18 cellular contexts compared by ENCODE assay signal in the genomic region with DNA sequence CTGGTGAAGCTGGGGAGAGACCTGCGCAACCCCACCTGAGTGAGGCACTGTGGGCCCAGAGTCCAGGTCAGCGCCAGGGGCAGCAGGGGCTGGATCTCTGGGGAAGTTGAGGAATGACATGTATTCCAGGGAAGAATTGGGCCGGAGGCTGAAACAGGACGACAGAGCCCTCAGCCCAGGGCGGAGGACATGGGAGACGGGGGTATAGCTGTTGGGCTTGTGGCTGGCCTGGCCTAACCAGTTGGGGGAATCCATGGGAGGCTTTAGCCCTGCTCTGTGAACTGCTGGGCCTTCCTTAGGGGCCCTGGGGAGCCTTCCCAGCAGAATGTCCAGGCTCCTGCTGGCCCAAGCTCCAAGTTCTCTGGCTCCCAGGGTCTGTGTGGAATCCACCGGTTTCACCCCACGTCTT. TPM values are rescaled to one million over a fixed set of nuclear protein-coding genes. Genes with fewer than 3 reads are reported as not detected.
A peak's percentile ranks its signal among the peaks of the same experiment; 100 is the strongest.
DNase-seq lines count a peak whose midpoint lies in the region; ATAC-seq and TF ChIP-seq lines count a peak whose summit lies in the region.
"Had no signal": no experiment of that assay in that cellular context is flagged by ENCODE, and none has a peak within 500 bp of the region (broad histone marks: within the 10 kb centered on the region; RNA-seq: fewer than 3 reads in every experiment).

No MANE protein-coding gene starts in this region.

- no peak for TF ChIP-seq POLR2A in spleen (IDR thresholded peaks at IDR 0.05)

- 88 to 89% methylated on average over 8 of the region's 8 CpGs for WGBS in heart right ventricle, 2 donors
- WGBS in spleen, 5 donors: 73 to 92% (median 91%) methylated on average over 7 to 8 of the region's 8 CpGs

- DNase-seq in Right ventricle myocardium superior (peak; percentile 37), heart right ventricle (no peak), WERI-Rb-1 (no peak), mesothelial cell of epicardium (ENCODE audit: low spot score in 2 of 2, unreplicated experiment in 2 of 2) (no peak), spleen (peak; percentile 47), GDM1 (lab: John Stamatoyannopoulos, UW) (no peak)
- no peak for DNase-seq in stimulated activated CD8-positive, alpha-beta memory T cell treated with anti-CD3 and anti-CD28 coated beads, Interleukin-4, amount 100 ng/mL, for 48 hours
- no peak for DNase-seq in activated T-cell treated with anti-CD3 and anti-CD28 coated beads, Interleukin-2, amount 50 U/mL, for 4 hours
- DNase-seq: activated CD4-positive, CD25-positive, alpha-beta regulatory T cell; DMS153; GM23248; mammary epithelial cell; SIG-M5 had no signal

- H3K4me1 ChIP-seq in heart right ventricle (no peaks in the 10 kb centered on the region), spleen (no peaks in the 10 kb centered on the region)
- H3K4me1 ChIP-seq: gastroesophageal sphincter, upper lobe of left lung had no signal

- peaks cover 58% of the 10 kb centered on the region for H3K4me1 Mint-ChIP-seq in mesothelial cell of epicardium
- H3K4me1 Mint-ChIP-seq in activated T-cell treated with anti-CD3 and anti-CD28 coated beads, Interleukin-2, amount 50 U/mL, for 4 hours (ENCODE audit: low read depth): no peaks in the 10 kb centered on the region
- H3K4me1 Mint-ChIP-seq: B cell had no signal

- H3K4me3 ChIP-seq in heart right ventricle: no peak overlapping the region
- H3K4me3 ChIP-seq in WERI-Rb-1 (ENCODE audit: low read depth, low read length): no peak overlapping the region
- H3K4me3 ChIP-seq in spleen: no peak overlapping the region
- H3K4me3 ChIP-seq: dorsolateral prefrontal cortex, gastroesophageal sphincter, GM23248, upper lobe of left lung had no signal

- H3K27ac ChIP-seq in heart right ventricle: no peak overlapping the region
- peak overlapping the region; percentile 65 for H3K27ac ChIP-seq in WERI-Rb-1
- H3K27ac ChIP-seq in spleen: no peak overlapping the region
- H3K27ac ChIP-seq: dorsolateral prefrontal cortex, gastroesophageal sphincter, GM23248, upper lobe of left lung had no signal

- no peaks in the 10 kb centered on the region for H3K9me3 ChIP-seq in heart right ventricle
- H3K9me3 ChIP-seq in WERI-Rb-1 (ENCODE audit: severe bottlenecking): no peaks in the 10 kb centered on the region
- peaks cover 0 to 5% (median 0%) of the 10 kb centered on the region in 8 donors for H3K9me3 ChIP-seq in spleen
- H3K9me3 ChIP-seq: gastroesophageal sphincter, upper lobe of left lung had no signal

- no peaks in the 10 kb centered on the region for H3K27me3 ChIP-seq in heart right ventricle
- no peaks in the 10 kb centered on the region for H3K27me3 ChIP-seq in WERI-Rb-1 (ENCODE audit: insufficient read depth, low read depth, severe bottlenecking)
- no peaks in the 10 kb centered on the region for H3K27me3 ChIP-seq in spleen (replicated peaks in 1 of 7)
- H3K27me3 ChIP-seq: dorsolateral prefrontal cortex, gastroesophageal sphincter, upper lobe of left lung had no signal

- H3K9me3 Mint-ChIP-seq in mesothelial cell of epicardium: no peaks in the 10 kb centered on the region
- no peaks in the 10 kb centered on the region for H3K9me3 Mint-ChIP-seq in activated T-cell treated with anti-CD3 and anti-CD28 coated beads, Interleukin-2, amount 50 U/mL, for 4 hours

- peak overlapping the region; percentile 93 for H3K27ac Mint-ChIP-seq in mesothelial cell of epicardium
- H3K27ac Mint-ChIP-seq: activated T-helper 1 cell treated with anti-CD3 and anti-CD28 coated beads, Interleukin-12 subunit alpha, Interleukin-12 subunit beta, Interleukin-2, Interleukin-4 antibody, amounts not matched to agents 30 ng/mL and 10 ng/mL and 1 ng/mL, durations not matched to agents 14 hours and 24 hours and 36 hours; B cell had no signal

- H3K36me3 Mint-ChIP-seq in mesothelial cell of epicardium: no peaks in the 10 kb centered on the region
- H3K36me3 Mint-ChIP-seq in activated T-cell treated with anti-CD3 and anti-CD28 coated beads, Interleukin-2, amount 50 U/mL, for 4 hours (ENCODE audit: insufficient read depth): peaks cover 8% of the 10 kb centered on the region

- no peak for TF ChIP-seq CTCF in heart right ventricle (IDR thresholded peaks at IDR 0.05)
- TF ChIP-seq CTCF in WERI-Rb-1 (IDR thresholded peaks at IDR 0.05; ENCODE audit: low read depth, low read length): 0 out of 2 replicates have a peak, but pooled peaks have one; percentile 6
- TF ChIP-seq CTCF in mesothelial cell of epicardium (IDR thresholded peaks at IDR 0.05; ENCODE audit: unreplicated experiment): no peak
- TF ChIP-seq CTCF in spleen (IDR thresholded peaks at IDR 0.05 in 8 of 11, conservative IDR thresholded peaks at IDR 0.05 in 3 of 11): no peak

- H3K4me3 Mint-ChIP-seq in mesothelial cell of epicardium: no peak overlapping the region
- H3K4me3 Mint-ChIP-seq in activated T-cell treated with anti-CD3 and anti-CD28 coated beads, Interleukin-2, amount 50 U/mL, for 4 hours: no peak overlapping the region
- H3K4me3 Mint-ChIP-seq: activated T-helper 1 cell treated with anti-CD3 and anti-CD28 coated beads, Interleukin-12 subunit alpha, Interleukin-12 subunit beta, Interleukin-2, Interleukin-4 antibody, amounts not matched to agents 30 ng/mL and 10 ng/mL and 1 ng/mL, durations not matched to agents 14 hours and 24 hours and 36 hours; B cell had no signal

- no peaks in the 10 kb centered on the region for H3K27me3 Mint-ChIP-seq in mesothelial cell of epicardium (ENCODE audit: low read depth)
- no peaks in the 10 kb centered on the region for H3K27me3 Mint-ChIP-seq in activated T-cell treated with anti-CD3 and anti-CD28 coated beads, Interleukin-2, amount 50 U/mL, for 4 hours (ENCODE audit: low read depth)
- H3K27me3 Mint-ChIP-seq: B cell had no signal

- intact Hi-C loops in Right ventricle myocardium superior (cut with DNase I): no loop called here
- intact Hi-C loops in heart right ventricle (cut with DNase I): no loop called here
- intact Hi-C loops in spleen (cut with DNase I; ENCODE audit: low total_unique reads): no loop called here

- H3K36me3 ChIP-seq in heart right ventricle (no peaks in the 10 kb centered on the region), WERI-Rb-1 (no peaks in the 10 kb centered on the region), spleen (no peaks in the 10 kb centered on the region)
- H3K36me3 ChIP-seq: gastroesophageal sphincter, upper lobe of left lung had no signal

- ATAC-seq in Right ventricle myocardium superior (ENCODE audit: poor library complexity) (no peak), heart right ventricle (no peak)
- ATAC-seq in activated T-cell treated with anti-CD3 and anti-CD28 coated beads, Interleukin-2, amount 50 U/mL, for 4 hours: no peak
- ATAC-seq: gastroesophageal sphincter had no signal

RNA-seq across cellular contexts. Expression of gene KCNQ1OT1, which starts 50.3 kb away (rescaled TPM):
- total RNA-seq in Right ventricle myocardium superior (0.35 TPM), heart right ventricle (under 1 TPM; 0.28 to 0.56 (median 0.43) TPM), mesothelial cell of epicardium (30.5 to 35.1 TPM (median 31.9 TPM) in 3 replicates), spleen (1 to 10 TPM in 6 of 7 donors, under 1 TPM in 1; 0.87 to 3.1 (median 2.1) TPM)
- polyA plus RNA-seq in heart right ventricle (under 1 TPM; 0.01 to 0.73 TPM), spleen (under 1 TPM; 0.02 to 0.16 (median 0.02) TPM)
- under 1 TPM; 0.18 to 0.20 (median 0.19) TPM for total RNA-seq in activated T-cell treated with anti-CD3 and anti-CD28 coated beads, Interleukin-2, amount 50 U/mL, for 4 hours

Comparison
In these comparisons a context has a peak if more than half of its experiments do, and no peak if none do; other contexts are left out.
1. DNase-seq: peak in Right ventricle myocardium superior (single experiment) and spleen (single experiment); none in heart right ventricle (0 of 2), WERI-Rb-1 (single experiment), mesothelial cell of epicardium (0 of 2), stimulated activated CD8-positive, alpha-beta memory T cell treated with anti-CD3 and anti-CD28 coated beads, Interleukin-4, amount 100 ng/mL, for 48 hours (single experiment), activated T-cell treated with anti-CD3 and anti-CD28 coated beads, Interleukin-2, amount 50 U/mL, for 4 hours (single experiment) and GDM1 (single experiment).